In genomic region chr4:41631538-41631937, GRCh38 we compare ENCODE assay signal across 27 cellular contexts.
"Had no signal": no experiment of that assay in that cellular context is flagged by ENCODE, and none has a peak within 500 bp of the region (broad histone marks: within the 10 kb centered on the region; RNA-seq: fewer than 3 reads in every experiment).

No MANE protein-coding gene starts in this region.

- H3K27ac Mint-ChIP-seq: activated CD8-positive, alpha-beta memory T cell treated with anti-CD3 and anti-CD28 coated beads, Interleukin-2, amount 10 ng/mL, durations not matched to agents 7 days and 5 days; activated naive CD4-positive, alpha-beta T cell treated with anti-CD3 and anti-CD28 coated beads, Interleukin-2, amount 50 U/mL, for 24 hours; activated T-cell treated with anti-CD3 and anti-CD28 coated beads, Interleukin-2, amount 50 U/mL, for 24 hours; activated T-helper 1 cell treated with anti-CD3 and anti-CD28 coated beads, Interleukin-12 subunit alpha, Interleukin-12 subunit beta, Interleukin-2, Interleukin-4 antibody, amounts not matched to agents 30 ng/mL and 10 ng/mL and 1 ng/mL, durations not matched to agents 14 hours and 24 hours and 36 hours; T-helper 2 cell treated with Interferon-gamma antibody and Interleukin-4, amounts not matched to agents 5 μg/mL and 100 μg/mL, for 36 hours had no signal

- H3K27ac ChIP-seq: brain microvascular endothelial cell, cardiac muscle cell, SK-N-MC had no signal

- H3K36me3 ChIP-seq: brain microvascular endothelial cell, cardiac muscle cell had no signal

- H3K4me3 Mint-ChIP-seq: activated CD8-positive, alpha-beta memory T cell treated with anti-CD3 and anti-CD28 coated beads, Interleukin-2, amount 10 ng/mL, durations not matched to agents 7 days and 5 days; activated naive CD4-positive, alpha-beta T cell treated with anti-CD3 and anti-CD28 coated beads, Interleukin-2, amount 50 U/mL, for 24 hours; activated T-cell treated with anti-CD3 and anti-CD28 coated beads, Interleukin-2, amount 50 U/mL, for 24 hours; activated T-helper 1 cell treated with anti-CD3 and anti-CD28 coated beads, Interleukin-12 subunit alpha, Interleukin-12 subunit beta, Interleukin-2, Interleukin-4 antibody, amounts not matched to agents 30 ng/mL and 10 ng/mL and 1 ng/mL, durations not matched to agents 14 hours and 24 hours and 36 hours; T-helper 2 cell treated with Interferon-gamma antibody and Interleukin-4, amounts not matched to agents 5 μg/mL and 100 μg/mL, for 36 hours had no signal

- H3K4me1 Mint-ChIP-seq: activated CD8-positive, alpha-beta memory T cell treated with anti-CD3 and anti-CD28 coated beads, Interleukin-2, amount 10 ng/mL, durations not matched to agents 7 days and 5 days; activated naive CD4-positive, alpha-beta T cell treated with anti-CD3 and anti-CD28 coated beads, Interleukin-2, amount 50 U/mL, for 24 hours had no signal

- H3K27me3 ChIP-seq: brain microvascular endothelial cell had no signal

- H3K4me3 ChIP-seq: cardiac muscle cell, SK-N-MC had no signal

- H3K36me3 Mint-ChIP-seq: activated CD8-positive, alpha-beta memory T cell treated with anti-CD3 and anti-CD28 coated beads, Interleukin-2, amount 10 ng/mL, durations not matched to agents 7 days and 5 days; activated naive CD4-positive, alpha-beta T cell treated with anti-CD3 and anti-CD28 coated beads, Interleukin-2, amount 50 U/mL, for 24 hours had no signal

- ATAC-seq: activated CD4-positive, CD25-positive, alpha-beta regulatory T cell treated with anti-CD3 and anti-CD28 coated beads, Interleukin-2, amount 50 U/mL, for 24 hours; activated CD8-positive, alpha-beta memory T cell treated with anti-CD3 and anti-CD28 coated beads, Interleukin-2, amount 10 ng/mL, durations not matched to agents 7 days and 5 days; Panc1; Right ventricle myocardium inferior had no signal

- H3K27me3 Mint-ChIP-seq: activated CD8-positive, alpha-beta memory T cell treated with anti-CD3 and anti-CD28 coated beads, Interleukin-2, amount 10 ng/mL, durations not matched to agents 7 days and 5 days; activated naive CD4-positive, alpha-beta T cell treated with anti-CD3 and anti-CD28 coated beads, Interleukin-2, amount 50 U/mL, for 24 hours; activated T-cell treated with anti-CD3 and anti-CD28 coated beads, Interleukin-2, amount 50 U/mL, for 24 hours had no signal

- DNase-seq: activated CD4-positive, alpha-beta T cell treated with anti-CD3 and anti-CD28 coated beads for 48 hours; activated CD4-positive, alpha-beta T cell treated with anti-CD3 and anti-CD28 coated beads, Interleukin-2, amount 50 U/mL, for 4 hours; activated CD8-positive, alpha-beta memory T cell treated with anti-CD3 and anti-CD28 coated beads, Interleukin-2, amount 10 ng/mL, durations not matched to agents 7 days and 5 days; activated effector memory CD4-positive, alpha-beta T cell treated with Interleukin-2 at 50 U/mL for 16 hours; activated naive CD4-positive, alpha-beta T cell; activated T-cell treated with anti-CD3 and anti-CD28 coated beads, Interleukin-2, amount 50 U/mL, for 24 hours; brain microvascular endothelial cell; Kasumi-1; KBM-7; NCI-H1092 treated with DMSO at 0.1 percent for 48 hours; NCI-H1417 treated with DMSO at 0.1 percent for 48 hours; NCI-H1694; NCI-H2029 treated with DMSO at 0.1 percent for 48 hours; NCI-H510A treated with DMSO at 0.1 percent for 48 hours; NCI-H69; NK-92 treated with Interleukin-12 subunit alpha and Interleukin-12 subunit beta, amount 100 ng/mL, for 24 hours; OCI-M1; RPMI8226; SW 1271 had no signal

- H3K9me3 Mint-ChIP-seq: activated naive CD4-positive, alpha-beta T cell treated with anti-CD3 and anti-CD28 coated beads, Interleukin-2, amount 50 U/mL, for 24 hours; activated T-cell treated with anti-CD3 and anti-CD28 coated beads, Interleukin-2, amount 50 U/mL, for 24 hours; activated T-helper 1 cell treated with anti-CD3 and anti-CD28 coated beads, Interleukin-12 subunit alpha, Interleukin-12 subunit beta, Interleukin-2, Interleukin-4 antibody, amounts not matched to agents 30 ng/mL and 10 ng/mL and 1 ng/mL, durations not matched to agents 14 hours and 24 hours and 36 hours; T-helper 2 cell treated with Interferon-gamma antibody and Interleukin-4, amounts not matched to agents 5 μg/mL and 100 μg/mL, for 36 hours had no signal
